In the genomic region with DNA sequence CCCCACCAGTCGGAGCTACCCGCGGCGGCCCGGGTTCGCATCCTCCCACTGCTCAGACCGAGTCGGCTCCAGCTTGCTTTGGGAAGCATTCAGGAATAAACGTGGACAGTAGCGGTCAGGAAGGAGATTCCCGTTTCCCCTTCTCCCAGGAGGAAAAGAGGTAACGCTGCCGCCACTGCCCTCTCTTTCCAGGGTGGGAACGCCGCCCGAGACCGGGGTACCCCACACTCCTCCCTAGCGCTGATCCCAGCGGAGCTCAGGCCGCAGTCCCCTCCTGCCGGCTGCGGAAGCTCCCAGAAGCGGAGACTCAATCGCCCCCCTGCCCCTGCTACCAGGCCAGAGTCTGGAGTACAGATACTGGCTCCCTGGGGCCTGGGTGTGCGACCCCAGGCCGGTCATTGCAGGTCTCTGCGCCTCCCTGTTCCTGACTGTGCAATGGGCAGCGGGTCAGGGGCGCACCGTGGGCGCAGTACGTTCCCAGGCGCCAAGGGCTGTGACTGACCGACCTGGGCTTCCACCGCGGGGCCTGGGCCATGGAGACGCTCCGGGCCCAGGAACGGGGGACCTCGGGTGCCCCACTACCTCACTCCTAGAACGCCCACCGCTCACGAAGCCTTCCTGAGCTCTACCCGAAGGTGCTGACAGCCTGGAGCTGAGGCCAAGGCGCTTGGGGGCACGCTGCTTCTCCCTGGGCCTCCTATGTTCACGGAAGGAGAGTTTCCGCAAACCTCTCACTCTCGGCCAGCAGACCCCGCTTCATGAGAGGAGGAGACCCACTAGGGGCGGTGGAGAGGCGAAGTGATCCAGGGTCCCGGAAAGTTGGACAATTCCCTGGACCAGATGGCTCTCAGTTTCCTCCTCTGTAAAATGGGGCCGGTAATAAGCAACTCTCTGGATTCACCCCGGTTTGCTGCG, we compare ENCODE assay signal across 2 cellular contexts.
TF ChIP-seq lines count a peak whose summit lies in the region.

No MANE protein-coding gene starts in this region.

TF ChIP-seq in A549, 52 proteins besides CTCF, POLR2A, EP300 and RAD21:
- TF ChIP-seq JUN (IDR thresholded peaks at IDR 0.05) = no peak
- no peak for TF ChIP-seq TP53 (CRISPR knock-in tag; IDR thresholded peaks at IDR 0.05)
- TF ChIP-seq PHF8 (IDR thresholded peaks at IDR 0.05; ENCODE audit: borderline replicate concordance, low read depth) = no peak
- TF ChIP-seq, protein P1, sequence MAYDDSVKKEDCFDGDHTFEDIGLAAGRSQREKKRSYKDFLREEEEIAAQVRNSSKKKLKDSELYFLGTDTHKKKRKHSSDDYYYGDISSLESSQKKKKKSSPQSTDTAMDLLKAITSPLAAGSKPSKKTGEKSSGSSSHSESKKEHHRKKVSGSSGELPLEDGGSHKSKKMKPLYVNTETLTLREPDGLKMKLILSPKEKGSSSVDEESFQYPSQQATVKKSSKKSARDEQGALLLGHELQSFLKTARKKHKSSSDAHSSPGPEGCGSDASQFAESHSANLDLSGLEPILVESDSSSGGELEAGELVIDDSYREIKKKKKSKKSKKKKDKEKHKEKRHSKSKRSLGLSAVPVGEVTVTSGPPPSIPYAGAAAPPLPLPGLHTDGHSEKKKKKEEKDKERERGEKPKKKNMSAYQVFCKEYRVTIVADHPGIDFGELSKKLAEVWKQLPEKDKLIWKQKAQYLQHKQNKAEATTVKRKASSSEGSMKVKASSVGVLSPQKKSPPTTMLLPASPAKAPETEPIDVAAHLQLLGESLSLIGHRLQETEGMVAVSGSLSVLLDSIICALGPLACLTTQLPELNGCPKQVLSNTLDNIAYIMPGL (CRISPR knock-in tag; IDR thresholded peaks at IDR 0.05; ENCODE audit: borderline replicate concordance) = no peak
- no peak for TF ChIP-seq NR3C1 (IDR thresholded peaks at IDR 0.05)
- TF ChIP-seq CHD4 (IDR thresholded peaks at IDR 0.05; ENCODE audit: borderline replicate concordance) = no peak
- no peak for TF ChIP-seq RCOR1 (IDR thresholded peaks at IDR 0.05; ENCODE audit: low read depth, low read length)
- TF ChIP-seq NPAS2 (CRISPR knock-in tag; IDR thresholded peaks at IDR 0.05; ENCODE audit: borderline replicate concordance) = no peak
- TF ChIP-seq ZC3H11A (IDR thresholded peaks at IDR 0.05) = no peak
- TF ChIP-seq, protein P2, sequence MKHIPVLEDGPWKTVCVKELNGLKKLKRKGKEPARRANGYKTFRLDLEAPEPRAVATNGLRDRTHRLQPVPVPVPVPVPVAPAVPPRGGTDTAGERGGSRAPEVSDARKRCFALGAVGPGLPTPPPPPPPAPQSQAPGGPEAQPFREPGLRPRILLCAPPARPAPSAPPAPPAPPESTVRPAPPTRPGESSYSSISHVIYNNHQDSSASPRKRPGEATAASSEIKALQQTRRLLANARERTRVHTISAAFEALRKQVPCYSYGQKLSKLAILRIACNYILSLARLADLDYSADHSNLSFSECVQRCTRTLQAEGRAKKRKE (CRISPR knock-in tag; IDR thresholded peaks at IDR 0.05; ENCODE audit: low read depth) = no peak
- TF ChIP-seq EHF (CRISPR knock-in tag; IDR thresholded peaks at IDR 0.05) = no peak
- no peak for TF ChIP-seq HOXB5 (CRISPR knock-in tag; IDR thresholded peaks at IDR 0.05)
- no peak for TF ChIP-seq CBX8 (IDR thresholded peaks at IDR 0.05)
TF ChIP-seq in A549: peak in this region for 0.

TF ChIP-seq in H1, 55 proteins besides CTCF, POLR2A, EP300 and RAD21:
- TF ChIP-seq RBBP5 (IDR thresholded peaks at IDR 0.05; ENCODE audit: borderline replicate concordance, low read depth, low read length) = 0 out of 2 replicates have a peak, but pooled peaks have one; percentile 5
- no peak for TF ChIP-seq CHD2 (IDR thresholded peaks at IDR 0.05; ENCODE audit: low read length)
- no peak for TF ChIP-seq FOSL1 (IDR thresholded peaks at IDR 0.05; ENCODE audit: insufficient read depth, low read depth, low read length)
- peak; percentile 98 for TF ChIP-seq SUZ12 (IDR thresholded peaks at IDR 0.05; ENCODE audit: low read length)
- peak; percentile 74; the same call in 1 of the 2 replicates for TF ChIP-seq KDM1A (IDR thresholded peaks at IDR 0.05; ENCODE audit: borderline replicate concordance, low read length)
- TF ChIP-seq CBX8 (IDR thresholded peaks at IDR 0.05; ENCODE audit: borderline replicate concordance, low read depth, low read length) = no peak; the same call in 1 of the 2 replicates
- TF ChIP-seq RNF2 (IDR thresholded peaks at IDR 0.05; ENCODE audit: borderline replicate concordance, low read depth, low read length, missing control alignments, poor library complexity, severe bottlenecking) = peak; percentile 59
- TF ChIP-seq EZH2 (IDR thresholded peaks at IDR 0.05; ENCODE audit: low read depth, low read length, severe bottlenecking) = peak; percentile 99
- no peak for TF ChIP-seq YY1 (IDR thresholded peaks at IDR 0.05; ENCODE audit: low read depth, low read length)
